Comparison of ENCODE assay signal across 9 cellular contexts in the genomic region with DNA sequence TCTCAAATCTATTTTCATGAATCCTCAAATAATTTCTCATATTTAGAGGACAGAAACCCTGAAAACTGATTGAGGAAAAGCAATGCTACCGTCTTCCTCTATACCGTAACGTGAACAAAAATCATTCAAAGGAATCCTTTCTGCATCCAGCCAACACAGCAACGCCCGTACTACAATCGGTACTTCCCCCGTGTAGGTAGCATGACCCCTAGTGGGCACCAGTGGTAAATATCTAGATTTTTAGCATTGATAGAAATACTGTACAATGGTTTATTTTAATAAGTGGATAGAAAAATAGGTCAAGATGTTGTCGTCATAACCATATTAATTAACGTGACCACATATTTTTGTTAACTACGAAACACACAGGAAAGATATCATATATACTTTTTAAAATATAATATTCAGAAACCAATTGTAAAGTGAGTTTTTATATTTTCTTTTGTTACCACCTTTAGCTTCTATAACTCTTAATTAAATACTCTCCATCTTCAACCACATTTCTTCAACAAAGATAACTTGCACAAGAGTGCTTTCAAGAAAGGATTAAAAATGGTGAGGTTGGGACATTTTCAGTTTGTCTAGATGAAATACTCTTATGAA.
DNase-seq lines count a peak whose midpoint lies in the region; ATAC-seq lines count a peak whose summit lies in the region.
"Had no signal": no experiment of that assay in that cellular context is flagged by ENCODE, and none has a peak within 500 bp of the region (broad histone marks: within the 10 kb centered on the region; RNA-seq: fewer than 3 reads in every experiment).

No MANE protein-coding gene starts in this region.

- H4K8ac ChIP-seq in neuronal stem cell (ENCODE audit: low read depth, low read length), result no peak overlapping the region

- ATAC-seq in activated naive CD8-positive, alpha-beta T cell treated with anti-CD3 and anti-CD28 coated beads, Interleukin-2, amount 50 U/mL, for 24 hours, result no peak
- ATAC-seq in GM21619 (IDR thresholded peaks at IDR 0.05; ENCODE audit: unreplicated experiment) (peak; percentile 84), esophagus mucosa (peak; percentile 64)

- peaks cover 0 to 11% of the 10 kb centered on the region in 2 donors for H3K9me3 ChIP-seq in neuronal stem cell (replicated peaks in 1 of 2; ENCODE audit: control insufficient read depth in 2 of 2, insufficient read depth in 1 of 2, low read depth in 1 of 2, low read length in 2 of 2)

- H3K4me1 ChIP-seq in neuronal stem cell (ENCODE audit: control insufficient read depth in 2 of 2, insufficient read depth in 1 of 2, low read depth in 1 of 2, low read length in 2 of 2), result peaks cover 0 to 1% of the 10 kb centered on the region in 2 donors

- H3K9me3 Mint-ChIP-seq in activated naive CD8-positive, alpha-beta T cell treated with anti-CD3 and anti-CD28 coated beads, Interleukin-2, amount 50 U/mL, for 24 hours, result peaks cover 7% of the 10 kb centered on the region
- H3K9me3 Mint-ChIP-seq in activated naive CD8-positive, alpha-beta T cell treated with anti-CD3 and anti-CD28 coated beads for 36 hours, result no peaks in the 10 kb centered on the region

- H3K36me3 Mint-ChIP-seq in activated naive CD8-positive, alpha-beta T cell treated with anti-CD3 and anti-CD28 coated beads, Interleukin-2, amount 50 U/mL, for 24 hours (ENCODE audit: low read depth), result no peaks in the 10 kb centered on the region
- H3K36me3 Mint-ChIP-seq in activated naive CD8-positive, alpha-beta T cell treated with anti-CD3 and anti-CD28 coated beads for 36 hours, result no peaks in the 10 kb centered on the region

- no peak overlapping the region for H3K14ac ChIP-seq in neuronal stem cell (ENCODE audit: low read length)

- no peak overlapping the region for H3K4me3 Mint-ChIP-seq in activated naive CD8-positive, alpha-beta T cell treated with anti-CD3 and anti-CD28 coated beads, Interleukin-2, amount 50 U/mL, for 24 hours
- H3K4me3 Mint-ChIP-seq in activated naive CD8-positive, alpha-beta T cell treated with anti-CD3 and anti-CD28 coated beads for 36 hours, result no peak overlapping the region
- H3K4me3 Mint-ChIP-seq: stimulated activated naive CD8-positive, alpha-beta T cell treated with anti-CD3 and anti-CD28 coated beads, Interleukin-15, Interleukin-2, amounts not matched to agents 100 ng/mL and 50 ng/mL, for 24 hours had no signal

- no peak overlapping the region for H2BK15ac ChIP-seq in neuronal stem cell (ENCODE audit: low read length)

- peaks cover 9% of the 10 kb centered on the region for H3K27me3 Mint-ChIP-seq in activated naive CD8-positive, alpha-beta T cell treated with anti-CD3 and anti-CD28 coated beads, Interleukin-2, amount 50 U/mL, for 24 hours
- H3K27me3 Mint-ChIP-seq in activated naive CD8-positive, alpha-beta T cell treated with anti-CD3 and anti-CD28 coated beads for 36 hours, result peaks cover 12% of the 10 kb centered on the region

- H2AK5ac ChIP-seq in neuronal stem cell (ENCODE audit: low read depth, low read length), result no peak overlapping the region

- H3K4me3 ChIP-seq in neuronal stem cell (ENCODE audit: low read length in 2 of 2), result no peak overlapping the region

- H3K4me2 ChIP-seq in neuronal stem cell (ENCODE audit: insufficient read depth, low read length, poor library complexity, severe bottlenecking), result no peak overlapping the region

- H3K27ac Mint-ChIP-seq in activated naive CD8-positive, alpha-beta T cell treated with anti-CD3 and anti-CD28 coated beads, Interleukin-2, amount 50 U/mL, for 24 hours, result no peak overlapping the region
- H3K27ac Mint-ChIP-seq in activated naive CD8-positive, alpha-beta T cell treated with anti-CD3 and anti-CD28 coated beads for 36 hours, result no peak overlapping the region
- H3K27ac Mint-ChIP-seq: stimulated activated naive CD8-positive, alpha-beta T cell treated with anti-CD3 and anti-CD28 coated beads, Interleukin-15, Interleukin-2, amounts not matched to agents 100 ng/mL and 50 ng/mL, for 24 hours had no signal

- no peak overlapping the region for H2BK120ac ChIP-seq in neuronal stem cell (ENCODE audit: low read depth, low read length)

- no peaks in the 10 kb centered on the region for H3K36me3 ChIP-seq in neuronal stem cell (replicated peaks in 1 of 2; ENCODE audit: control insufficient read depth in 2 of 2, insufficient read depth in 2 of 2, low read length in 2 of 2)

- no peak overlapping the region for H4K91ac ChIP-seq in neuronal stem cell (ENCODE audit: low read depth, low read length, poor library complexity)

- peak; percentile 20 for DNase-seq in activated naive CD8-positive, alpha-beta T cell treated with anti-CD3 and anti-CD28 coated beads, Interleukin-2, amount 50 U/mL, for 24 hours
- DNase-seq in activated naive CD8-positive, alpha-beta T cell treated with anti-CD3 and anti-CD28 coated beads for 36 hours, result no peak
- peak; percentile 53 for DNase-seq in KG1 (lab: John Stamatoyannopoulos, UW)
- DNase-seq in SHP77 treated with DMSO at 0.1 percent for 48 hours (lab: John Stamatoyannopoulos, UW), result peak; percentile 45
- peak; percentile 27 for DNase-seq in neuronal stem cell (ENCODE audit: low spot score)
- DNase-seq in effector CD4-positive, alpha-beta T cell, result no peak

- H2BK12ac ChIP-seq in neuronal stem cell (ENCODE audit: low read length), result no peak overlapping the region

- H2BK5ac ChIP-seq in neuronal stem cell (ENCODE audit: low read length), result no peak overlapping the region

- no peak overlapping the region for H3K27ac ChIP-seq in neuronal stem cell (replicated peaks; ENCODE audit: low read length)

- no peak overlapping the region for H3K18ac ChIP-seq in neuronal stem cell (ENCODE audit: low read length)

- no peak overlapping the region for H3K4ac ChIP-seq in neuronal stem cell (ENCODE audit: low read length)

- H2AFZ ChIP-seq in neuronal stem cell (ENCODE audit: low read length), result peak overlapping the region; percentile 10

- H3K79me1 ChIP-seq in neuronal stem cell (ENCODE audit: low read depth, low read length), result no peaks in the 10 kb centered on the region

- no peak overlapping the region for H3K9ac ChIP-seq in neuronal stem cell (ENCODE audit: low read depth, low read length, poor library complexity)

- no peak overlapping the region for H3K23ac ChIP-seq in neuronal stem cell (ENCODE audit: low read depth, low read length, poor library complexity)

- no peaks in the 10 kb centered on the region for H3K4me1 Mint-ChIP-seq in activated naive CD8-positive, alpha-beta T cell treated with anti-CD3 and anti-CD28 coated beads, Interleukin-2, amount 50 U/mL, for 24 hours
- no peaks in the 10 kb centered on the region for H3K4me1 Mint-ChIP-seq in activated naive CD8-positive, alpha-beta T cell treated with anti-CD3 and anti-CD28 coated beads for 36 hours

- no CpG with 5 or more reads among the region's 10 CpGs for WGBS in neuronal stem cell (ENCODE audit: extremely low coverage in 2 of 2, insufficient read length in 2 of 2, insufficient replicate concordance in 1 of 2), 2 donors

- H3K27me3 ChIP-seq in neuronal stem cell (ENCODE audit: control insufficient read depth in 3 of 3, insufficient read depth in 3 of 3, low read depth in 1 of 3, low read length in 3 of 3), result no peaks in the 10 kb centered on the region

Comparison
In these comparisons a context has a peak if more than half of its experiments do, and no peak if none do; other contexts are left out.
1. DNase-seq: peak in activated naive CD8-positive, alpha-beta T cell treated with anti-CD3 and anti-CD28 coated beads, Interleukin-2, amount 50 U/mL, for 24 hours (single experiment), KG1 (single experiment), SHP77 treated with DMSO at 0.1 percent for 48 hours (single experiment) and neuronal stem cell (single experiment); none in activated naive CD8-positive, alpha-beta T cell treated with anti-CD3 and anti-CD28 coated beads for 36 hours (single experiment) and effector CD4-positive, alpha-beta T cell (single experiment).